Comparison of ENCODE assay signal across 14 cellular contexts in genomic region chrX:141936080-141936479, GRCh38. TPM values are rescaled to one million over a fixed set of nuclear protein-coding genes. Genes with fewer than 3 reads are reported as not detected.
DNase-seq lines count a peak whose midpoint lies in the region; TF ChIP-seq lines count a peak whose summit lies in the region.
"Had no signal": no experiment of that assay in that cellular context is flagged by ENCODE, and none has a peak within 500 bp of the region (broad histone marks: within the 10 kb centered on the region; RNA-seq: fewer than 3 reads in every experiment).

No MANE protein-coding gene starts in this region.

- no peak overlapping the region for H3K27ac ChIP-seq in OCI-LY3 (ENCODE audit: low read length)
- H3K27ac ChIP-seq in dorsolateral prefrontal cortex, result no peak overlapping the region
- H3K27ac ChIP-seq: lower lobe of right lung, thoracic aorta had no signal

- H3K4me1 ChIP-seq in OCI-LY3 (ENCODE audit: low read length), result no peaks in the 10 kb centered on the region
- H3K4me1 ChIP-seq: lower lobe of right lung had no signal

- no peak overlapping the region for H3K9ac ChIP-seq in OCI-LY3 (ENCODE audit: low read length)

- no peaks in the 10 kb centered on the region for H4K20me1 ChIP-seq in OCI-LY3 (ENCODE audit: insufficient read depth, low read length)

- H2AFZ ChIP-seq in OCI-LY3 (ENCODE audit: low read depth, low read length), result no peak overlapping the region

- H3K4me3 ChIP-seq in OCI-LY3 (ENCODE audit: low read length) (no peak overlapping the region), fibroblast of villous mesenchyme (ENCODE audit: low read depth, low read length) (no peak overlapping the region), dorsolateral prefrontal cortex (no peak overlapping the region)
- H3K4me3 ChIP-seq: lower lobe of right lung, thoracic aorta had no signal

- H3K36me3 ChIP-seq in OCI-LY3 (replicated peaks; ENCODE audit: low read depth, low read length), result no peaks in the 10 kb centered on the region
- H3K36me3 ChIP-seq: lower lobe of right lung, thoracic aorta had no signal

- intact Hi-C loops in dorsolateral prefrontal cortex (cut with DNase I), result no loop called here

- DNase-seq in NCI-H748 (lab: John Stamatoyannopoulos, UW; ENCODE audit: unreplicated experiment) (peak; percentile 13), NCI-H748 treated with DMSO at 0.1 percent for 48 hours (lab: John Stamatoyannopoulos, UW) (no peak), fibroblast of villous mesenchyme (ENCODE audit: low read depth) (peak; percentile 0), putamen (ENCODE audit: low spot score) (peak; percentile 1), dorsolateral prefrontal cortex (no peak), OCI-M1 (lab: John Stamatoyannopoulos, UW) (no peak), dermis blood vessel endothelial cell (no peak)
- DNase-seq: lower lobe of right lung, natural killer cell, NCI-H1048, NCI-H226 had no signal

- peak; percentile 48 for TF ChIP-seq CTCF in OCI-LY3 (IDR thresholded peaks at IDR 0.05; ENCODE audit: low read depth, low read length)
- no peak for TF ChIP-seq CTCF in fibroblast of villous mesenchyme (IDR thresholded peaks at IDR 0.05; ENCODE audit: insufficient read depth, low read depth, low read length)
- TF ChIP-seq CTCF in dorsolateral prefrontal cortex (IDR thresholded peaks at IDR 0.05 in 54 of 56, conservative IDR thresholded peaks at IDR 0.05 in 2 of 56; ENCODE audit: low read depth in 1 of 56, partially characterized antibody in 56 of 56), result peak in 15 of 56 donors; percentile 10 to 45 (median 19)

- no peak overlapping the region for H3K4me2 ChIP-seq in OCI-LY3 (ENCODE audit: low read length)

- H3K27me3 ChIP-seq in OCI-LY3 (ENCODE audit: low read depth, low read length) (no peaks in the 10 kb centered on the region), dorsolateral prefrontal cortex (peaks cover 0 to 59% (median 10%) of the 10 kb centered on the region in 45 donors)

- no peaks in the 10 kb centered on the region for H3K9me3 ChIP-seq in OCI-LY3 (ENCODE audit: insufficient read depth, low read length)
- H3K9me3 ChIP-seq: lower lobe of right lung, thoracic aorta had no signal

- no peaks in the 10 kb centered on the region for H3K79me2 ChIP-seq in OCI-LY3 (ENCODE audit: low read length)

RNA-seq across cellular contexts. Expression of gene MAGEC1, which starts 32.4 kb away (rescaled TPM):
- total RNA-seq in fibroblast of villous mesenchyme (not detected in 2 replicates), dorsolateral prefrontal cortex (under 1 TPM in 20 of 120 experiments, not detected in 100; 0.10 to 0.49 (median 0.18) TPM), dermis blood vessel endothelial cell (not detected in 2 replicates)
- total RNA-seq: activated CD8-positive, alpha-beta memory T cell treated with anti-CD3 and anti-CD28 coated beads for 36 hours; lower lobe of right lung; natural killer cell; thoracic aorta had no signal

Comparison
In these comparisons a context has a peak if more than half of its experiments do, and no peak if none do; other contexts are left out.
1. DNase-seq: peak in NCI-H748 (single experiment), fibroblast of villous mesenchyme (single experiment) and putamen (single experiment); none in NCI-H748 treated with DMSO at 0.1 percent for 48 hours (single experiment), dorsolateral prefrontal cortex (0 of 10), OCI-M1 (single experiment) and dermis blood vessel endothelial cell (single experiment).